In genomic region chr7:69564454-69565417, GRCh38 we compare ENCODE assay signal across 1 cellular context.
TF ChIP-seq lines count a peak whose summit lies in the region.

No MANE protein-coding gene starts in this region.

TF ChIP-seq in SK-N-SH treated with all-trans-retinoic acid at 6 μM for 48 hours, 23 proteins besides CTCF, POLR2A, EP300 and RAD21 (continued from another document):
- TF ChIP-seq ZFP3 (CRISPR knock-in tag; IDR thresholded peaks at IDR 0.05), result no peak
- TF ChIP-seq ISL1 (CRISPR knock-in tag; IDR thresholded peaks at IDR 0.05), result no peak
- no peak for TF ChIP-seq CSRNP3 (CRISPR knock-in tag; IDR thresholded peaks at IDR 0.05)
